Comparison of ENCODE assay signal across 21 cellular contexts in the genomic region with DNA sequence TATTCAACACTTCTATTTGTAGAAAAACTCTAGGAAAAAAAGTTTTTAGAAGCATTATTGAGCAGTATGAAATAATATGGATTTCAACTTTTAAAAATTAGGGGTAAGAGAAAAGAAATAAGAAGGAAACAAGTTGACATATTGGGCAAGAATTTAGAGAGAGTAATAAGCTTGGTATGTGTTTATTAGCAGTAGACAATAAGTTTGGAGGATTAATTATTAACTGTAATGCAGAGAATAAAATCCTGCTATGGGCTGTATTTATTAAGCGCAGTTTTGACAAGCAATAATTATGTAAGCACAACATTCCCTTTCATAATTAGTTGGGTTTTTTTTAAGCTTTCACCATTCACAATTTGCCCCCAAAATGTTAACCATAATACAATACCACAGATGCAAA.
"Had no signal": no experiment of that assay in that cellular context is flagged by ENCODE, and none has a peak within 500 bp of the region (broad histone marks: within the 10 kb centered on the region; RNA-seq: fewer than 3 reads in every experiment).

No MANE protein-coding gene starts in this region.

- H3K36me3 ChIP-seq: brain microvascular endothelial cell, colonic mucosa, gastroesophageal sphincter, heart left ventricle, lower lobe of right lung, ovary, stomach, transverse colon had no signal

- H3K27me3 ChIP-seq: brain microvascular endothelial cell, colonic mucosa, gastroesophageal sphincter, heart left ventricle, ovary, stomach, transverse colon had no signal

- H3K27ac ChIP-seq: brain microvascular endothelial cell, colonic mucosa, gastroesophageal sphincter, heart left ventricle, lower lobe of right lung, ovary, psoas muscle, stomach, transverse colon had no signal

- H3K4me3 ChIP-seq: colonic mucosa, gastroesophageal sphincter, heart left ventricle, lower lobe of right lung, ovary, psoas muscle, smooth muscle cell, stomach, transverse colon had no signal

- H3K9me3 ChIP-seq: colonic mucosa, gastroesophageal sphincter, heart left ventricle, lower lobe of right lung, ovary, psoas muscle, stomach, transverse colon had no signal

- H3K4me1 ChIP-seq: colonic mucosa, psoas muscle had no signal

- ATAC-seq: activated CD8-positive, alpha-beta T cell treated with anti-CD3 and anti-CD28 coated beads, Interleukin-2, amount 10 ng/mL, durations not matched to agents 7 days and 5 days; activated naive CD4-positive, alpha-beta T cell treated with anti-CD3 and anti-CD28 coated beads, Interleukin-2, amount 50 U/mL, for 72 hours; gastroesophageal sphincter; heart left ventricle; left lobe of liver; naive thymus-derived CD8-positive, alpha-beta T cell; psoas muscle; sciatic nerve had no signal

- H3K4me2 ChIP-seq: smooth muscle cell had no signal

- DNase-seq: activated CD4-positive, alpha-beta T cell treated with anti-CD3 and anti-CD28 coated beads for 1 hour; activated CD4-positive, alpha-beta T cell treated with anti-CD3 and anti-CD28 coated beads, Interleukin-2, amount 50 U/mL, for 1 hour; activated CD8-positive, alpha-beta T cell treated with anti-CD3 and anti-CD28 coated beads, Interleukin-2, amount 10 ng/mL, durations not matched to agents 7 days and 5 days; activated gamma-delta T cell treated with Interleukin-2 at 50 U/mL for 16 hours; aorta; brain microvascular endothelial cell; colonic mucosa; heart left ventricle; lower lobe of right lung; naive thymus-derived CD8-positive, alpha-beta T cell; ovary; psoas muscle; stimulated activated CD4-positive, alpha-beta T cell treated with anti-CD3 and anti-CD28 coated beads, Interleukin-15, amount 100 ng/mL, for 24 hours; stomach; T-helper 9 cell; transverse colon had no signal
